Comparison of ENCODE assay signal across 7 cellular contexts in the genomic region with DNA sequence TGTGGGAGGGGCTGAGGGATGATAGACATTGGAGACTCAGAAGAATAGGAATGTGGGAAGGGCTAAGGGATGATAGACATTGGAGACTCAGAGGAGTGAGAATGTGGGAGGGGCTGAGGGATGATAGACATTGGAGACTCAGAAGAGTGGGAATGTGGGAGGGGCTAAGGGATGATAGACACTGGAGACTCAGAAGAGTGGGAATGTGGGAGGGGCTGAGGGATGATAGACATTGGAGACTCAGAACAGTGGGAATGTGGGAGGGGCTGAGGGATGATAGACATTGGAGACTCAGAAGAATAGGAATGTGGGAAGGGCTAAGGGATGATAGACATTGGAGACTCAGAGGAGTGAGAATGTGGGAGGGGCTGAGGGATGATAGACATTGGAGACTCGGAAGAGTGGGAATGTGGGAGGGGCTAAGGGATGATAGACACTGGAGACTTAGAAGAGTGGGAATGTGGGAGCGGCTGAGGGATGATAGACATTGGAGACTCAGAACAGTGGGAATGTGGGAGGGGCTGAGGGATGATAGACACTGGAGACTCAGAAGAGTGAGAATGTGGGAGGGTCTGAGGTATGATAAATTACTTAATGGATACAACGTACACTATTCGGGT.
DNase-seq lines count a peak whose midpoint lies in the region; ATAC-seq, FAIRE-seq and TF ChIP-seq lines count a peak whose summit lies in the region.
"Not testable (repeated sequence)": the region's sequence is repeated elsewhere in the genome, so short reads cannot be mapped to it uniquely, and the experiment has no call there.

No MANE protein-coding gene starts in this region.

- POLR2A ChIA-PET in HEK293 (lab: Yijun Ruan, JAX); K562 (lab: Yijun Ruan, JAX): not testable (repeated sequence)

- H3K4me1 ChIP-seq in HEK293 (ENCODE audit: control insufficient read depth, insufficient read depth, low read length); NT2/D1 (ENCODE audit: insufficient read depth, insufficient read length); K562 (replicated peaks in 1 of 2; ENCODE audit: control insufficient read depth in 2 of 2, insufficient read depth in 2 of 2, low read length in 2 of 2); mesendoderm (ENCODE audit: control insufficient read depth, low read depth, low read length): not testable (repeated sequence)

- DNase-seq in EH (ENCODE audit: low read depth) (peak; percentile 4), NT2/D1 (ENCODE audit: low read depth, low spot score) (peak; percentile 89), epithelial cell of esophagus (ENCODE audit: low read depth) (peak; percentile 64), iPS-NIHi11 (ENCODE audit: low spot score) (peak; percentile 15), mesendoderm (peak; percentile 96)
- DNase-seq in K562 (ENCODE audit: extremely low read depth in 1 of 4, low spot score in 3 of 4) = not testable (repeated sequence)

- not testable (repeated sequence) for TF ChIP-seq RAD21 in K562 (CRISPR knock-in tag; conservative IDR thresholded peaks at IDR 0.05 in 1 of 2, IDR thresholded peaks at IDR 0.05 in 1 of 2)

- not testable (repeated sequence) for H3K9me3 ChIP-seq in HEK293 (ENCODE audit: control insufficient read depth, insufficient read depth, low read depth, low read length); NT2/D1 (ENCODE audit: insufficient read depth, low read length); K562 (replicated peaks; ENCODE audit: control insufficient read depth, insufficient read depth, low read depth, low read length)

- H3K9ac ChIP-seq in NT2/D1 (ENCODE audit: insufficient read length, low read depth); K562 (ENCODE audit: insufficient read depth in 1 of 2, low read depth in 2 of 2, low read length in 2 of 2); mesendoderm (ENCODE audit: low read length): not testable (repeated sequence)

- TF ChIP-seq EP300 in K562 (IDR thresholded peaks at IDR 0.05; ENCODE audit: low read length) = not testable (repeated sequence)

- not testable (repeated sequence) for H3K79me1 ChIP-seq in mesendoderm (ENCODE audit: low read length)

- H3K56ac ChIP-seq in mesendoderm (ENCODE audit: low read length) = not testable (repeated sequence)

- BruUV-seq in K562 (replicated peaks; lab: Mats Ljungman, UMichigan) = not testable (repeated sequence)

- H2AFZ ChIP-seq in K562 (ENCODE audit: low read depth, low read length) = not testable (repeated sequence)

- H2AK5ac ChIP-seq in mesendoderm (ENCODE audit: low read length) = not testable (repeated sequence)

- H4K8ac ChIP-seq in mesendoderm (ENCODE audit: low read depth, low read length) = not testable (repeated sequence)

- not testable (repeated sequence) for H4K5ac ChIP-seq in mesendoderm (ENCODE audit: low read length)

- not testable (repeated sequence) for H2BK15ac ChIP-seq in mesendoderm (replicated peaks; ENCODE audit: low read depth)

- not testable (repeated sequence) for H3K36me3 ChIP-seq in HEK293 (ENCODE audit: control insufficient read depth in 2 of 2, insufficient read depth in 1 of 2, low read length in 2 of 2); NT2/D1 (ENCODE audit: insufficient read depth, insufficient read length, low read length); K562 (ENCODE audit: control insufficient read depth, insufficient read depth, low read length); mesendoderm (ENCODE audit: control insufficient read depth, insufficient read depth, low read length)

- not testable (repeated sequence) for H4K20me1 ChIP-seq in K562 (replicated peaks; ENCODE audit: control insufficient read depth, insufficient read depth, low read length)

- H3K4me2 ChIP-seq in K562 (ENCODE audit: insufficient read depth, low read length); mesendoderm (ENCODE audit: low read length): not testable (repeated sequence)

- not testable (repeated sequence) for H2BK5ac ChIP-seq in mesendoderm (ENCODE audit: low read length)

- H2BK120ac ChIP-seq in mesendoderm (ENCODE audit: low read depth, low read length) = not testable (repeated sequence)

- not testable (repeated sequence) for H3K27ac ChIP-seq in HEK293 (ENCODE audit: extremely low read depth, low read depth, low read length); K562 (ENCODE audit: extremely low read depth, low read depth, low read length); mesendoderm (ENCODE audit: low read depth, low read length)

- TF ChIP-seq CTCF in HEK293 (tag by site-specific recombination; IDR thresholded peaks at IDR 0.05); K562 (IDR thresholded peaks at IDR 0.05 in 2 of 3, conservative IDR thresholded peaks at IDR 0.05 in 1 of 3; ENCODE audit: insufficient read depth in 2 of 3, low read depth in 1 of 3, low read length in 3 of 3); epithelial cell of esophagus (IDR thresholded peaks at IDR 0.05; ENCODE audit: insufficient read depth, low read depth, low read length, missing control alignments): not testable (repeated sequence)

- 25% methylated on average over 4 of the region's 4 CpGs for WGBS in K562 (ENCODE audit: insufficient coverage, low coverage, missing lambda C conversion rate)
- no CpG with 5 or more reads among the region's 4 CpGs for WGBS in mesendoderm (ENCODE audit: extremely low coverage, insufficient coverage, low lambda C conversion rate)

- not testable (repeated sequence) for H3K23ac ChIP-seq in mesendoderm (ENCODE audit: low read length)

- intact Hi-C loops in K562 (cut with micrococcal nuclease) = not testable (repeated sequence)

- H3K4me3 ChIP-seq in HEK293 (ENCODE audit: low read depth, low read length); NT2/D1 (ENCODE audit: insufficient read length, low read depth); K562; epithelial cell of esophagus (ENCODE audit: low read length); mesendoderm (ENCODE audit: low read length): not testable (repeated sequence)

- ATAC-seq in K562 = not testable (repeated sequence)

- not testable (repeated sequence) for H3K4ac ChIP-seq in mesendoderm (ENCODE audit: low read depth, low read length)

- not testable (repeated sequence) for FAIRE-seq in K562 (lab: Jason Lieb, UNC)

- in situ Hi-C loops in K562 (cut with MboI) = not testable (repeated sequence)

- not testable (repeated sequence) for H3K9me1 ChIP-seq in K562 (ENCODE audit: control insufficient read depth, insufficient read depth, low read length)

- H3K27me3 ChIP-seq in NT2/D1 (ENCODE audit: insufficient read depth, insufficient read length); K562 (ENCODE audit: control insufficient read depth in 2 of 2, insufficient read depth in 2 of 2, low read length in 2 of 2); mesendoderm (ENCODE audit: insufficient read depth, low read length, poor library complexity): not testable (repeated sequence)

- not testable (repeated sequence) for H3K18ac ChIP-seq in mesendoderm (ENCODE audit: low read length)

- H3K79me2 ChIP-seq in K562 (ENCODE audit: control insufficient read depth, insufficient read depth, low read length); mesendoderm (ENCODE audit: control insufficient read depth, insufficient read depth, low read length): not testable (repeated sequence)

- TF ChIP-seq POLR2A in K562 (conservative IDR thresholded peaks at IDR 0.05) = not testable (repeated sequence)

- CTCF ChIA-PET in HEK293 (lab: Yijun Ruan, JAX); K562 (lab: Yijun Ruan, JAX; ENCODE audit: low intra/inter-chr PET ratio): not testable (repeated sequence)

TF ChIP-seq in HEK293, 187 proteins besides CTCF, POLR2A, EP300 and RAD21:
- peak; percentile 40; the same call in 1 of the 2 replicates for TF ChIP-seq EGR2 (tag by site-specific recombination; IDR thresholded peaks at IDR 0.05; ENCODE audit: low read depth)
TF ChIP-seq in HEK293: peak in this region for 1; not testable (repeated sequence) for 186.

TF ChIP-seq in K562, 482 proteins besides CTCF, POLR2A, EP300 and RAD21:
- TF ChIP-seq, protein P1, sequence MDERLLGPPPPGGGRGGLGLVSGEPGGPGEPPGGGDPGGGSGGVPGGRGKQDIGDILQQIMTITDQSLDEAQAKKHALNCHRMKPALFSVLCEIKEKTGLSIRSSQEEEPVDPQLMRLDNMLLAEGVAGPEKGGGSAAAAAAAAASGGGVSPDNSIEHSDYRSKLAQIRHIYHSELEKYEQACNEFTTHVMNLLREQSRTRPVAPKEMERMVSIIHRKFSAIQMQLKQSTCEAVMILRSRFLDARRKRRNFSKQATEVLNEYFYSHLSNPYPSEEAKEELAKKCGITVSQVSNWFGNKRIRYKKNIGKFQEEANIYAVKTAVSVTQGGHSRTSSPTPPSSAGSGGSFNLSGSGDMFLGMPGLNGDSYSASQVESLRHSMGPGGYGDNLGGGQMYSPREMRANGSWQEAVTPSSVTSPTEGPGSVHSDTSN (CRISPR knock-in tag; IDR thresholded peaks at IDR 0.05; ENCODE audit: low read depth) = not testable (repeated sequence)
- TF ChIP-seq, protein P1 (tag; conservative IDR thresholded peaks at IDR 0.05; ENCODE audit: low read depth) = peak; percentile 57
- TF ChIP-seq, protein P2, sequence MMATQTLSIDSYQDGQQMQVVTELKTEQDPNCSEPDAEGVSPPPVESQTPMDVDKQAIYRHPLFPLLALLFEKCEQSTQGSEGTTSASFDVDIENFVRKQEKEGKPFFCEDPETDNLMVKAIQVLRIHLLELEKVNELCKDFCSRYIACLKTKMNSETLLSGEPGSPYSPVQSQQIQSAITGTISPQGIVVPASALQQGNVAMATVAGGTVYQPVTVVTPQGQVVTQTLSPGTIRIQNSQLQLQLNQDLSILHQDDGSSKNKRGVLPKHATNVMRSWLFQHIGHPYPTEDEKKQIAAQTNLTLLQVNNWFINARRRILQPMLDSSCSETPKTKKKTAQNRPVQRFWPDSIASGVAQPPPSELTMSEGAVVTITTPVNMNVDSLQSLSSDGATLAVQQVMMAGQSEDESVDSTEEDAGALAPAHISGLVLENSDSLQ (IDR thresholded peaks at IDR 0.05) = peak; percentile 93
